ENCODE assay signal across 1 cellular context in genomic region chr6:66664112-66664511, GRCh38.
TF ChIP-seq lines count a peak whose summit lies in the region.

No MANE protein-coding gene starts in this region.

TF ChIP-seq in A549, 52 proteins besides CTCF, POLR2A, EP300 and RAD21 (continued from another document):
- TF ChIP-seq PBX3 (IDR thresholded peaks at IDR 0.05) (no peak), TP53 (CRISPR knock-in tag; IDR thresholded peaks at IDR 0.05) (no peak), HES2 (IDR thresholded peaks at IDR 0.05) (no peak), FOXS1 (CRISPR knock-in tag; IDR thresholded peaks at IDR 0.05) (no peak), ZC3H11A (IDR thresholded peaks at IDR 0.05) (no peak)
